In the genomic region with DNA sequence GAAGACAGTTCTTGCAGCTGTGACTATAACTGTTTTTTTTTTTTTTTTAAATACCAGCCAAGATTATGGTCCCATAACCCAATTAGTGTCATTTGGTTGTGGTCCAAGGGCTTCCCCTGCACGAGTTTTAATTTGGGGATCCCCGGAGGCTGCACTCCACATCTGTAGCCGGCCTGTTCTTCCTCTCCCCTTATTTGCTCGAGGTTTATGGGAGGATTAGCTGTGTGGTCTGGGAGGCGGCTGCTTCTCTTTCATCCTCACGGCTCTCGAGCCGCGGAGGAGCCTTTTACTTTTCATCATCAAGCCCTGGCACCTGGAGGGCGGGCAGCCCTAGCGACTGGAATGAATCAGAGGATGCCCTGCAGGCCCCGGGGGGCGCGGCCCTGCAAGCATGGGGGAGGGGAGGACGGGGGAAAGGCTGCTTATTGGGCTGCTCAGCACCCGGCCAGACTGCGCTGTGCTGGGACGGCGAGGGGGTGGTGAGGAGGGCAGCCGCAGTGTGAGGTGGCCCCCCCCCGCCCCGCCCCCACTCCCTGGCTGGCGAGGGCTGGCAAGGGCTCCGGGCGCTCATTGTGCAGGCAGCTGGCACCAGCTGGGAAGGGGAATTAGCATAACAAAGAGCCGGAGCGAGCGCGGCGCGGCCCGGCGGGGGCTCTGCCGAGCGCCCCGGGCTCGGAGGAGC, we compare ENCODE assay signal across 8 cellular contexts. TPM values are rescaled to one million over a fixed set of nuclear protein-coding genes. Genes with fewer than 3 reads are reported as not detected.
DNase-seq lines count a peak whose midpoint lies in the region; ATAC-seq and TF ChIP-seq lines count a peak whose summit lies in the region.

No MANE protein-coding gene starts in this region.

- ATAC-seq in right cardiac atrium: peak; percentile 76
- ATAC-seq in HG03025 (IDR thresholded peaks at IDR 0.05; ENCODE audit: low FRiP score, unreplicated experiment): no peak

- H3K4me1 ChIP-seq in right cardiac atrium (ENCODE audit: control insufficient read depth, insufficient read depth, low read length): peaks cover 4% of the 10 kb centered on the region

- H3K27ac ChIP-seq in right cardiac atrium (ENCODE audit: low read length): no peak overlapping the region

- no peaks in the 10 kb centered on the region for H3K9me3 ChIP-seq in right cardiac atrium (ENCODE audit: control insufficient read depth, low read length)

- intact Hi-C loops in right cardiac atrium (cut with DNase I): loop anchor here in 1 of 4 donors (10.0 kb wide), 1 partner anchor 54 kb away; no protein-coding TSS in a partner anchor

- H3K4me3 ChIP-seq in AG04449 (ENCODE audit: low read depth, low read length): peak overlapping the region; percentile 44
- H3K4me3 ChIP-seq in right cardiac atrium (ENCODE audit: low read length): peak overlapping the region; percentile 52

- CTCF ChIA-PET in AG04449 (lab: Yijun Ruan, JAX): interaction anchor here (1.8 kb wide), 1 partner anchor 9 kb away, joined by 5 read pairs; no protein-coding TSS in a partner anchor

- WGBS in right cardiac atrium: under 1% methylated on average over 37 of the region's 37 CpGs

- TF ChIP-seq CTCF in AG04449 (IDR thresholded peaks at IDR 0.05; ENCODE audit: insufficient read depth, low read length, missing control alignments): no peak
- TF ChIP-seq CTCF in GM20000 (IDR thresholded peaks at IDR 0.05; ENCODE audit: extremely low read depth, missing control alignments): no peak

- no peaks in the 10 kb centered on the region for H3K27me3 ChIP-seq in right cardiac atrium (ENCODE audit: control insufficient read depth, insufficient read depth)

- no peak for DNase-seq in AG04449 (ENCODE audit: low read depth, low spot score)
- peak; percentile 47 for DNase-seq in GM20000 (ENCODE audit: low spot score)
- peak; percentile 87 for DNase-seq in NCI-H2227 treated with DMSO at 0.1 percent for 48 hours (lab: John Stamatoyannopoulos, UW)
- DNase-seq in amniotic epithelial cell (ENCODE audit: low read depth): peak; percentile 49
- DNase-seq in right cardiac atrium: peak; percentile 63 to 87 (median 85)
- peak; percentile 90 for DNase-seq in putamen (ENCODE audit: low spot score)
- no peak for DNase-seq in activated effector memory CD4-positive, alpha-beta T cell treated with Interleukin-2 at 50 U/mL for 16 hours

- POLR2A ChIA-PET in AG04449 (lab: Yijun Ruan, JAX): interaction anchor here (1.1 kb wide), 1 partner anchor 78 kb away, joined by 3 read pairs; no protein-coding TSS in a partner anchor

RNA-seq across cellular contexts. Expression of a gene that starts 18.5 kb away (rescaled TPM):
- 10 to 100 TPM in 3 of 4 donors, 1 to 10 TPM in 1; 9.5 to 16.4 (median 13.0) TPM for total RNA-seq in right cardiac atrium
- polyA plus RNA-seq in right cardiac atrium: 1.9 TPM

Comparison
In these comparisons a context has a peak if more than half of its experiments do, and no peak if none do; other contexts are left out.
1. DNase-seq: peak in GM20000 (single experiment), NCI-H2227 treated with DMSO at 0.1 percent for 48 hours (single experiment), amniotic epithelial cell (single experiment), right cardiac atrium (3 of 3) and putamen (single experiment); none in AG04449 (single experiment) and activated effector memory CD4-positive, alpha-beta T cell treated with Interleukin-2 at 50 U/mL for 16 hours (single experiment).